In genomic region chr1:156500847-156501686, GRCh38 we compare ENCODE assay signal across 8 cellular contexts. TPM values are rescaled to one million over a fixed set of nuclear protein-coding genes. Genes with fewer than 3 reads are reported as not detected.
DNase-seq lines count a peak whose midpoint lies in the region; ATAC-seq and TF ChIP-seq lines count a peak whose summit lies in the region.

No MANE protein-coding gene starts in this region.

- H3K4ac ChIP-seq in IMR-90 (ENCODE audit: low read depth, low read length): peak overlapping the region; percentile 100

- peak overlapping the region; percentile 92 for H3K4me3 ChIP-seq in IMR-90 (ENCODE audit: insufficient read depth, low read depth, low read length)
- peak overlapping the region; percentile 98 for H3K4me3 ChIP-seq in OCI-LY3 (ENCODE audit: low read length)
- peak overlapping the region; percentile 85 for H3K4me3 ChIP-seq in epithelial cell of esophagus (ENCODE audit: low read length)

- H3K9me3 ChIP-seq in IMR-90 (ENCODE audit: control insufficient read depth, insufficient read depth, low read length) (no peaks in the 10 kb centered on the region), OCI-LY3 (ENCODE audit: insufficient read depth, low read length) (no peaks in the 10 kb centered on the region)

- POLR2A ChIA-PET in IMR-90 (lab: Charles Lee; ENCODE audit: unreplicated experiment): interaction anchor here (0.5 to 1.1 kb wide), 6 partner anchors 21 to 317 kb away, joined by 3 to 11 read pairs (median 6); no protein-coding TSS in a partner anchor

- H3K79me1 ChIP-seq in IMR-90 (ENCODE audit: low read depth in 1 of 2, low read length in 2 of 2): peaks cover 11 to 62% of the 10 kb centered on the region in 2 experiments; a peak in 3 of 4 replicates

- peaks cover 41% of the 10 kb centered on the region for H3K9me1 ChIP-seq in IMR-90 (ENCODE audit: insufficient read depth, low read length)

- H3K18ac ChIP-seq in IMR-90 (ENCODE audit: low read depth, low read length): peak overlapping the region; percentile 100

- peak overlapping the region; percentile 99 for H3K23ac ChIP-seq in IMR-90 (ENCODE audit: low read depth, low read length)

- H4K20me1 ChIP-seq in IMR-90 (ENCODE audit: insufficient read depth, low read length) (peaks cover 44% of the 10 kb centered on the region), OCI-LY3 (ENCODE audit: insufficient read depth, low read length) (peaks cover 37% of the 10 kb centered on the region)

- DNase-seq in DMS 273 treated with DMSO at 0.1 percent for 48 hours (lab: John Stamatoyannopoulos, UW): peak; percentile 89
- peak; percentile 96 for DNase-seq in IMR-90
- peak; percentile 90 for DNase-seq in activated T-cell treated with anti-CD3 and anti-CD28 coated beads for 24 hours (ENCODE audit: low read depth)
- peak; percentile 97 for DNase-seq in epithelial cell of esophagus (ENCODE audit: low read depth)
- DNase-seq in mucosa of gallbladder (ENCODE audit: low spot score): peak; percentile 95
- DNase-seq in stimulated activated CD8-positive, alpha-beta memory T cell treated with anti-CD3 and anti-CD28 coated beads, Interleukin-4, amount 100 ng/mL, for 24 hours (ENCODE audit: low read depth): peak; percentile 86

- peak overlapping the region; percentile 100 for H2BK120ac ChIP-seq in IMR-90 (ENCODE audit: low read depth, low read length)

- ATAC-seq in GM21528 (IDR thresholded peaks at IDR 0.05; ENCODE audit: low FRiP score, unreplicated experiment) (peak; percentile 44), IMR-90 (ENCODE audit: low read depth) (peak; percentile 80)

- H2AFZ ChIP-seq in IMR-90 (replicated peaks; ENCODE audit: low read length, poor library complexity) (peak overlapping the region; percentile 92), OCI-LY3 (ENCODE audit: low read depth, low read length) (peak overlapping the region; percentile 79; the same call in 1 of the 2 replicates)

- CTCF ChIA-PET in IMR-90 (lab: Yijun Ruan, JAX): interaction anchor here (0.6 to 1.5 kb wide), 7 partner anchors 10 to 165 kb away, joined by 3 to 6 read pairs (median 3); no protein-coding TSS in a partner anchor

- dilution Hi-C loops in IMR-90 (cut with HindIII; ENCODE audit: low sequenced_read_pairs, unreplicated experiment): no loop called here

- peak overlapping the region; percentile 99 for H2AK9ac ChIP-seq in IMR-90 (replicated peaks; ENCODE audit: low read depth, low read length, poor library complexity)

- H3K4me2 ChIP-seq in IMR-90 (ENCODE audit: low read depth, low read length) (peak overlapping the region; percentile 92), OCI-LY3 (ENCODE audit: low read length) (peak overlapping the region; percentile 78)

- H3K79me2 ChIP-seq in OCI-LY3 (ENCODE audit: low read length): peaks cover 45% of the 10 kb centered on the region

- H3K27me3 ChIP-seq in IMR-90 (ENCODE audit: control insufficient read depth, insufficient read depth, low read length) (no peaks in the 10 kb centered on the region), OCI-LY3 (ENCODE audit: low read depth, low read length) (no peaks in the 10 kb centered on the region)

- no peaks in the 10 kb centered on the region for H3K36me3 ChIP-seq in IMR-90 (ENCODE audit: control insufficient read depth, insufficient read depth, low read length)
- H3K36me3 ChIP-seq in OCI-LY3 (replicated peaks; ENCODE audit: low read depth, low read length): peaks cover 7% of the 10 kb centered on the region

- H4K91ac ChIP-seq in IMR-90 (ENCODE audit: insufficient read depth, low read depth, low read length): peak overlapping the region; percentile 100

- peak overlapping the region; percentile 100 for H2AK5ac ChIP-seq in IMR-90 (ENCODE audit: low read depth, low read length)

- H2BK15ac ChIP-seq in IMR-90 (ENCODE audit: low read depth, low read length): peak overlapping the region; percentile 100; the same call in 2 of the 3 replicates

- intact Hi-C loops in IMR-90 (cut with micrococcal nuclease): loop anchor here (1.0 to 10.0 kb wide), 2 partner anchors 26 to 224 kb away; partner anchors contain the start of genes ISG20L2 and METTL25B

- peak; percentile 86 for TF ChIP-seq POLR2A in IMR-90 (IDR thresholded peaks at IDR 0.05; ENCODE audit: low read depth, low read length)

- H3K9ac ChIP-seq in IMR-90 (ENCODE audit: low read depth, low read length) (peak overlapping the region; percentile 86), OCI-LY3 (ENCODE audit: low read length) (peak overlapping the region; percentile 97)

- H3K14ac ChIP-seq in IMR-90 (replicated peaks; ENCODE audit: low read depth, low read length): peak overlapping the region; percentile 99

- peak; percentile 36 for TF ChIP-seq RAD21 in IMR-90 (IDR thresholded peaks at IDR 0.05; ENCODE audit: low read length)

- BruUV-seq in IMR-90 (replicated peaks; lab: Mats Ljungman, UMichigan): TSS peak; percentile 81

- peak; percentile 51 for TF ChIP-seq CTCF in IMR-90 (conservative IDR thresholded peaks at IDR 0.05; ENCODE audit: low read depth, low read length)
- peak; percentile 76 for TF ChIP-seq CTCF in OCI-LY3 (IDR thresholded peaks at IDR 0.05; ENCODE audit: low read depth, low read length)
- peak; percentile 58 for TF ChIP-seq CTCF in epithelial cell of esophagus (IDR thresholded peaks at IDR 0.05; ENCODE audit: insufficient read depth, low read depth, low read length, missing control alignments)

- peak overlapping the region; percentile 100 for H2BK5ac ChIP-seq in IMR-90 (ENCODE audit: low read depth, low read length, poor library complexity, severe bottlenecking)

- H3K4me1 ChIP-seq in IMR-90 (ENCODE audit: control insufficient read depth, insufficient read depth, low read length) (peaks cover 50% of the 10 kb centered on the region), OCI-LY3 (ENCODE audit: low read length) (peaks cover 75% of the 10 kb centered on the region)

- peak overlapping the region; percentile 90 to 99 for H4K8ac ChIP-seq in IMR-90 (ENCODE audit: low read depth in 2 of 2, low read length in 2 of 2)

- H3K27ac ChIP-seq in IMR-90 (ENCODE audit: insufficient read depth, low read length): peak overlapping the region; percentile 92
- H3K27ac ChIP-seq in OCI-LY3 (ENCODE audit: low read length): peak overlapping the region; percentile 91

- peak overlapping the region; percentile 100 for H4K5ac ChIP-seq in IMR-90 (ENCODE audit: low read depth, low read length)

- in situ Hi-C loops in IMR-90 (cut with MboI; ENCODE audit: low sequenced_read_pairs): no loop called here

- 0% methylated on average over 8 of the region's 59 CpGs; no CpG with 5 or more reads in 1 of the 2 experiments for WGBS in IMR-90 (ENCODE audit: extremely low coverage in 2 of 2, insufficient read length in 1 of 2), 2 experiments

- H2BK20ac ChIP-seq in IMR-90 (ENCODE audit: low read depth, low read length): peak overlapping the region; percentile 100

- peak overlapping the region; percentile 97 for H3K56ac ChIP-seq in IMR-90 (ENCODE audit: extremely low read depth, insufficient read depth, low read length)

TF ChIP-seq in IMR-90, 13 proteins besides CTCF, POLR2A, EP300 and RAD21:
- peak; percentile 99 for TF ChIP-seq MAZ (IDR thresholded peaks at IDR 0.05; ENCODE audit: borderline replicate concordance, low read depth, low read length)
- TF ChIP-seq USF2 (IDR thresholded peaks at IDR 0.05; ENCODE audit: low read depth, low read length): 0 out of 2 replicates have a peak, but pooled peaks have one; percentile 4
- no peak for TF ChIP-seq FOS (IDR thresholded peaks at IDR 0.05; ENCODE audit: low read depth, low read length)
- peak; percentile 33; the same call in 1 of the 2 replicates for TF ChIP-seq MAFK (IDR thresholded peaks at IDR 0.05; ENCODE audit: low read depth, low read length)
- TF ChIP-seq MXI1 (IDR thresholded peaks at IDR 0.05; ENCODE audit: borderline replicate concordance, low read depth, low read length): no peak; the same call in 1 of the 2 replicates
- TF ChIP-seq RFX5 (IDR thresholded peaks at IDR 0.05; ENCODE audit: low read depth, low read length): no peak
- 0 out of 2 replicates have a peak, but pooled peaks have one; percentile 50 for TF ChIP-seq CHD1 (IDR thresholded peaks at IDR 0.05; ENCODE audit: low read depth, low read length)
- peak; percentile 37; the same call in 1 of the 2 replicates for TF ChIP-seq BHLHE40 (IDR thresholded peaks at IDR 0.05; ENCODE audit: low read depth, low read length)
- peak; percentile 30 for TF ChIP-seq SMC3 (IDR thresholded peaks at IDR 0.05; ENCODE audit: low read depth, low read length)
- TF ChIP-seq ELK1 (IDR thresholded peaks at IDR 0.05; ENCODE audit: borderline replicate concordance, low read depth, low read length): no peak
- no peak; the same call in 1 of the 2 replicates for TF ChIP-seq NFE2L2 (IDR thresholded peaks at IDR 0.05; ENCODE audit: low read depth, low read length)
- no peak for TF ChIP-seq CEBPB (IDR thresholded peaks at IDR 0.05; ENCODE audit: low read depth, low read length)
- TF ChIP-seq RCOR1 (IDR thresholded peaks at IDR 0.05; ENCODE audit: insufficient replicate concordance, low read length): no peak

RNA-seq across cellular contexts. Expression of gene MEF2D, which starts 0.5 kb away (rescaled TPM):
- total RNA-seq in IMR-90 (2012; rRNA removed) (2.9 and 3.6 TPM in 2 replicates), mucosa of gallbladder (57.8 TPM)
- polyA plus RNA-seq in IMR-90 (2012; rRNA removed): 20.0 and 25.0 TPM in 2 replicates
- polyA plus RNA-seq in IMR-90 (2012; cell fraction: cytosol; rRNA removed): 10.9 and 27.6 TPM in 2 replicates
- polyA plus RNA-seq in IMR-90 (2012; cell fraction: nucleus; rRNA removed; ENCODE audit: low replicate concordance): 80.1 and 88.5 TPM in 2 replicates

Comparison
In these comparisons a context has a peak if more than half of its experiments do, and no peak if none do; other contexts are left out.
1. Peak in every context shown above with its lines: DNase-seq, ATAC-seq, H3K4me3 ChIP-seq and H3K27ac ChIP-seq.
2. RNA of gene MEF2D, which starts 0.5 kb away (total RNA-seq): 57.8 TPM in mucosa of gallbladder (single experiment); 2.9 to 3.6 TPM in IMR-90; every median in the first group is over 10 times any median in the second.